In the genomic region with DNA sequence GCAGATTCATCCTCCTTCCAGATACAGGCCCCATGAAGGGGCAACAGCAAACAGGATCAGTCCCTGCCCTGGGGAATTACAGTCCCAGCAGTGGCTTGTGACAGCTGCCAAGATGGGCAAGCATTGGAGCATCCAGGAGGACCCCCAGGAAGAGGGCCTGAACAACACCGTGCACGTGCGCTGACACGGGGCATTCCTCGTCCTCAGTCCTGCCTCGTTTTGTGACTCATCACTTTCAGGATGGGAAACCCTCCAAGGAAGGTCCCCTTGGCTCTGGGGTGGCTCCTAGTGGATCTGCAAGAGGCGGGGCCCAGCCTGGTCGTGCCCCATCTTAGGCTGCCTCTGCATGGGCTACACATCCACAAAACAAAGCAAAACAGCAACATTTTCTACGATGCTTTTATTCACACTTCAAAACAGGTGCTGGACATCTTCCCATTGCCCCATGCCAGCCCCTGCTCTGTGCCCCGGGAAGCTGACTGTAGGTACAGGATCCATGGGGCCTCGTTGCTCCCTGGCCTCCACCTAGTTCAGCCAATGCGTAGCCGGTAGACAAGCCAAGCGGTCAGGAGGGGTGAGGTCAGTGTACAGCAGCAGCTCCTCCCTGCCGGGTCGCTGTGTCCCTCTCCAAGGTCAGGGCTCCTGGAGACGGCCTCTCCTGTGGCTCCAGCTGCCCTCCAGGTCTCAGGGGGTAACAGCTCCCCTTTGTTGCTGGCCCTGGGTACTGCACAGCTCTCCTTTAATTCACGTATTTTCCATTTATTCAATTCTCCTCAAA, we compare ENCODE assay signal across 9 cellular contexts. TPM values are rescaled to one million over a fixed set of nuclear protein-coding genes. Genes with fewer than 3 reads are reported as not detected.
DNase-seq lines count a peak whose midpoint lies in the region; ATAC-seq and TF ChIP-seq lines count a peak whose summit lies in the region.
"Had no signal": no experiment of that assay in that cellular context is flagged by ENCODE, and none has a peak within 500 bp of the region (broad histone marks: within the 10 kb centered on the region; RNA-seq: fewer than 3 reads in every experiment).

No MANE protein-coding gene starts in this region.

- no peaks in the 10 kb centered on the region for H3K36me3 ChIP-seq in SK-N-MC (ENCODE audit: insufficient read depth, low read length)

- peak overlapping the region; percentile 34 for H3K9ac ChIP-seq in SK-N-MC (ENCODE audit: insufficient read length)

- DNase-seq in DMS 273 (lab: John Stamatoyannopoulos, UW; ENCODE audit: unreplicated experiment) (peak; percentile 39), DMS 273 treated with DMSO at 0.1 percent for 48 hours (lab: John Stamatoyannopoulos, UW) (no peak), SK-N-MC (ENCODE audit: low read depth, low spot score) (no peak), glutamatergic neuron (peak; percentile 41), activated gamma-delta T cell treated with Interleukin-2 at 50 U/mL for 16 hours (no peak)
- no peak for DNase-seq in stimulated activated effector memory CD8-positive, alpha-beta T cell treated with anti-CD3 and anti-CD28 coated beads, Interleukin-12 subunit alpha, Interleukin-12 subunit beta, amount 100 ng/mL, for 72 hours (ENCODE audit: low spot score in 2 of 2)
- DNase-seq: MM.1S had no signal

- H3K36me3 Mint-ChIP-seq in glutamatergic neuron (ENCODE audit: unreplicated experiment): no peaks in the 10 kb centered on the region
- H3K36me3 Mint-ChIP-seq in stimulated activated effector memory CD8-positive, alpha-beta T cell treated with anti-CD3 and anti-CD28 coated beads, Interleukin-12 subunit alpha, Interleukin-12 subunit beta, amount 100 ng/mL, for 72 hours: peaks cover 11% of the 10 kb centered on the region

- H3K4me3 ChIP-seq in SK-N-MC: peak overlapping the region; percentile 83; the same call in 1 of the 2 replicates

- H3K27me3 Mint-ChIP-seq in glutamatergic neuron (ENCODE audit: unreplicated experiment): peaks cover 15% of the 10 kb centered on the region

- peak overlapping the region; percentile 64 for H3K4me3 Mint-ChIP-seq in glutamatergic neuron (ENCODE audit: unreplicated experiment)
- no peak overlapping the region for H3K4me3 Mint-ChIP-seq in stimulated activated effector memory CD8-positive, alpha-beta T cell treated with anti-CD3 and anti-CD28 coated beads, Interleukin-12 subunit alpha, Interleukin-12 subunit beta, amount 100 ng/mL, for 72 hours

- TF ChIP-seq CTCF in glutamatergic neuron (IDR thresholded peaks at IDR 0.05; ENCODE audit: partially characterized antibody, unreplicated experiment): no peak

- no peaks in the 10 kb centered on the region for H3K9me3 ChIP-seq in SK-N-MC (ENCODE audit: low read depth, low read length)

- no peak for ATAC-seq in stimulated activated effector memory CD8-positive, alpha-beta T cell treated with anti-CD3 and anti-CD28 coated beads, Interleukin-12 subunit alpha, Interleukin-12 subunit beta, amount 100 ng/mL, for 72 hours
- no peak for ATAC-seq in HG03457 (IDR thresholded peaks at IDR 0.05; ENCODE audit: unreplicated experiment)
- ATAC-seq in activated CD4-positive, CD25-positive, alpha-beta regulatory T cell treated with anti-CD3 and anti-CD28 coated beads, Interleukin-2, amount 50 U/mL, for 24 hours: no peak

- H3K27ac ChIP-seq in SK-N-MC: peak overlapping the region; percentile 67; the same call in 1 of the 2 replicates

- H3K9me3 Mint-ChIP-seq in glutamatergic neuron (ENCODE audit: unreplicated experiment): peaks cover 12% of the 10 kb centered on the region
- no peaks in the 10 kb centered on the region for H3K9me3 Mint-ChIP-seq in stimulated activated effector memory CD8-positive, alpha-beta T cell treated with anti-CD3 and anti-CD28 coated beads, Interleukin-12 subunit alpha, Interleukin-12 subunit beta, amount 100 ng/mL, for 72 hours

- peaks cover 23% of the 10 kb centered on the region for H3K4me1 Mint-ChIP-seq in glutamatergic neuron (ENCODE audit: low read depth, unreplicated experiment)
- H3K4me1 Mint-ChIP-seq in stimulated activated effector memory CD8-positive, alpha-beta T cell treated with anti-CD3 and anti-CD28 coated beads, Interleukin-12 subunit alpha, Interleukin-12 subunit beta, amount 100 ng/mL, for 72 hours: peaks cover 8% of the 10 kb centered on the region

- peak overlapping the region; percentile 68 for H3K27ac Mint-ChIP-seq in glutamatergic neuron (ENCODE audit: unreplicated experiment)
- peak overlapping the region; percentile 43 for H3K27ac Mint-ChIP-seq in stimulated activated effector memory CD8-positive, alpha-beta T cell treated with anti-CD3 and anti-CD28 coated beads, Interleukin-12 subunit alpha, Interleukin-12 subunit beta, amount 100 ng/mL, for 72 hours

RNA-seq across cellular contexts. Expression of a gene that starts 32.3 kb away (rescaled TPM):
- total RNA-seq in glutamatergic neuron (ENCODE audit: unreplicated experiment): 5,342 TPM

RNA-seq across cellular contexts. Expression of a gene that starts 47.8 kb away (rescaled TPM):
- total RNA-seq in glutamatergic neuron (ENCODE audit: unreplicated experiment): 6.1 TPM

Comparison
In these comparisons a context has a peak if more than half of its experiments do, and no peak if none do; other contexts are left out.
1. DNase-seq: peak in DMS 273 (single experiment) and glutamatergic neuron (single experiment); none in DMS 273 treated with DMSO at 0.1 percent for 48 hours (single experiment), SK-N-MC (single experiment), stimulated activated effector memory CD8-positive, alpha-beta T cell treated with anti-CD3 and anti-CD28 coated beads, Interleukin-12 subunit alpha, Interleukin-12 subunit beta, amount 100 ng/mL, for 72 hours (0 of 2) and activated gamma-delta T cell treated with Interleukin-2 at 50 U/mL for 16 hours (single experiment).